ENCODE assay signal across 17 cellular contexts in genomic region chr4:107699466-107700206, GRCh38. TPM values are rescaled to one million over a fixed set of nuclear protein-coding genes. Genes with fewer than 3 reads are reported as not detected.
DNase-seq lines count a peak whose midpoint lies in the region; ATAC-seq, FAIRE-seq and TF ChIP-seq lines count a peak whose summit lies in the region.
"Had no signal": no experiment of that assay in that cellular context is flagged by ENCODE, and none has a peak within 500 bp of the region (broad histone marks: within the 10 kb centered on the region; RNA-seq: fewer than 3 reads in every experiment).

No MANE protein-coding gene starts in this region.

- peaks cover 51% of the 10 kb centered on the region for H3K36me3 Mint-ChIP-seq in HFFc6 (ENCODE audit: low read depth)
- peaks cover 27% of the 10 kb centered on the region for H3K36me3 Mint-ChIP-seq in astrocyte (ENCODE audit: low read depth, unreplicated experiment)

- H3K4me2 ChIP-seq in astrocyte (ENCODE audit: low read length) (peak overlapping the region; percentile 70), endothelial cell of umbilical vein (ENCODE audit: insufficient read depth, low read length) (peak overlapping the region; percentile 36)
- H3K4me2 ChIP-seq: BLaER1 had no signal

- TF ChIP-seq POLR2A in endothelial cell of umbilical vein (IDR thresholded peaks at IDR 0.05; ENCODE audit: low read depth, low read length) = no peak

- H3K27ac ChIP-seq in astrocyte (ENCODE audit: low read depth, low read length) = peak overlapping the region; percentile 57
- peak overlapping the region; percentile 60 for H3K27ac ChIP-seq in endothelial cell of umbilical vein (ENCODE audit: insufficient read depth, low read depth, low read length)
- H3K27ac ChIP-seq in small intestine (ENCODE audit: low read depth in 1 of 2, low read length in 1 of 2) = no peak overlapping the region
- H3K27ac ChIP-seq: BLaER1 had no signal

- 73 to 93% (median 80%) methylated on average over 2 of the region's 2 CpGs for WGBS in small intestine, 3 donors

- H3K9me3 ChIP-seq in astrocyte (ENCODE audit: insufficient read depth, low read depth, low read length) = no peaks in the 10 kb centered on the region
- H3K9me3 ChIP-seq in endothelial cell of umbilical vein (replicated peaks; ENCODE audit: control insufficient read depth, insufficient read depth, low read length) = no peaks in the 10 kb centered on the region
- H3K9me3 ChIP-seq in small intestine (ENCODE audit: control insufficient read depth, low read depth) = no peaks in the 10 kb centered on the region
- peaks cover 4% of the 10 kb centered on the region for H3K9me3 ChIP-seq in mucosa of descending colon

- ATAC-seq in mucosa of descending colon = no peak
- ATAC-seq: Panc1, Right ventricle myocardium inferior had no signal

- H3K27ac Mint-ChIP-seq in HFFc6 (peak overlapping the region; percentile 46; the same call in 1 of the 2 replicates), astrocyte (ENCODE audit: unreplicated experiment) (peak overlapping the region; percentile 3)

- intact Hi-C loops in endothelial cell of umbilical vein (cut with micrococcal nuclease) (loop anchor here (1.0 kb wide), 2 partner anchors 11 to 21 kb away; partner anchors contain the start of gene PAPSS1), mucosa of descending colon (cut with DNase I, micrococcal nuclease) (no loop called here)

- peaks cover 54% of the 10 kb centered on the region for H3K79me2 ChIP-seq in astrocyte (ENCODE audit: insufficient read depth, low read length)
- peaks cover 11% of the 10 kb centered on the region for H3K79me2 ChIP-seq in endothelial cell of umbilical vein (ENCODE audit: control insufficient read depth, insufficient read depth, low read length)

- dilution Hi-C loops in endothelial cell of umbilical vein (cut with MboI; ENCODE audit: extremely low pct_ligation_motif_present, low sequenced_read_pairs) = no loop called here

- no TSS peak for BruUV-seq in endothelial cell of umbilical vein (replicated peaks; lab: Mats Ljungman, UMichigan)

- peak overlapping the region; percentile 28; the same call in 1 of the 2 replicates for H3K4me3 Mint-ChIP-seq in HFFc6
- H3K4me3 Mint-ChIP-seq in astrocyte (ENCODE audit: unreplicated experiment) = no peak overlapping the region
- H3K4me3 Mint-ChIP-seq: CD8-positive, alpha-beta memory T cell; IgD-negative memory B cell had no signal

- TF ChIP-seq CTCF in HFFc6 (IDR thresholded peaks at IDR 0.05) (no peak), astrocyte (IDR thresholded peaks at IDR 0.05; ENCODE audit: insufficient read depth, low read depth, low read length) (no peak), endothelial cell of umbilical vein (IDR thresholded peaks at IDR 0.05; ENCODE audit: extremely low read depth in 1 of 2, insufficient read depth in 1 of 2, low read depth in 1 of 2, low read length in 2 of 2) (no peak), mucosa of descending colon (IDR thresholded peaks at IDR 0.05) (no peak)

- H3K27me3 ChIP-seq in astrocyte (ENCODE audit: insufficient read depth, low read length) = no peaks in the 10 kb centered on the region
- H3K27me3 ChIP-seq in endothelial cell of umbilical vein (ENCODE audit: control insufficient read depth in 2 of 2, insufficient read depth in 2 of 2, low read length in 2 of 2) = no peaks in the 10 kb centered on the region
- H3K27me3 ChIP-seq in small intestine (ENCODE audit: control insufficient read depth in 2 of 2, insufficient read depth in 2 of 2, low read length in 2 of 2) = no peaks in the 10 kb centered on the region
- H3K27me3 ChIP-seq: BLaER1 had no signal

- H3K9ac ChIP-seq in astrocyte (ENCODE audit: low read length) (peak overlapping the region; percentile 43), endothelial cell of umbilical vein (replicated peaks; ENCODE audit: extremely low read depth, insufficient read depth, low read length) (peak overlapping the region; percentile 50)
- H3K9ac ChIP-seq: BLaER1 had no signal

- in situ Hi-C loops in KBM-7 (cut with MboI; ENCODE audit: low pct_unique_long_range_greater_than_20kb, low sequenced_read_pairs) = no loop called here

- H3K4me1 ChIP-seq in astrocyte (ENCODE audit: insufficient read depth, low read length) = peaks cover 8% of the 10 kb centered on the region
- peaks cover 28% of the 10 kb centered on the region for H3K4me1 ChIP-seq in endothelial cell of umbilical vein (ENCODE audit: control insufficient read depth, extremely low read depth, insufficient read depth, low read length)
- no peaks in the 10 kb centered on the region for H3K4me1 ChIP-seq in small intestine (ENCODE audit: control insufficient read depth in 2 of 2, insufficient read depth in 1 of 2, low read depth in 1 of 2, low read length in 1 of 2)
- H3K4me1 ChIP-seq in mucosa of descending colon (ENCODE audit: low read depth) = no peaks in the 10 kb centered on the region
- H3K4me1 ChIP-seq: BLaER1 had no signal

- POLR2A ChIA-PET in endothelial cell of umbilical vein (lab: Charles Lee) = no interaction called here

- H3K9me1 ChIP-seq in endothelial cell of umbilical vein (replicated peaks; ENCODE audit: control insufficient read depth, extremely low read depth, insufficient read depth, low read length) = no peaks in the 10 kb centered on the region

- H2AFZ ChIP-seq in astrocyte (ENCODE audit: low read depth, low read length) = no peak overlapping the region
- no peak overlapping the region for H2AFZ ChIP-seq in endothelial cell of umbilical vein (ENCODE audit: low read depth, low read length)

- FAIRE-seq in astrocyte (lab: Jason Lieb, UNC) (no peak), endothelial cell of umbilical vein (lab: Jason Lieb, UNC) (peak; percentile 86), small intestine (lab: Jason Lieb, UNC) (no peak)

- H4K20me1 ChIP-seq in astrocyte (ENCODE audit: insufficient read depth, low read length) (peaks cover 6% of the 10 kb centered on the region), endothelial cell of umbilical vein (replicated peaks; ENCODE audit: control insufficient read depth, extremely low read depth, insufficient read depth, low read length) (no peaks in the 10 kb centered on the region)

- CTCF ChIA-PET in endothelial cell of umbilical vein (lab: Charles Lee) = interaction anchor here (0.7 to 1.6 kb wide), 5 partner anchors 9 to 37 kb away, joined by 3 to 8 read pairs (median 4); partner anchors contain the start of gene PAPSS1

- H3K36me3 ChIP-seq in astrocyte (ENCODE audit: insufficient read depth, low read length) (peaks cover 3% of the 10 kb centered on the region), endothelial cell of umbilical vein (ENCODE audit: control insufficient read depth in 2 of 2, extremely low read depth in 1 of 2, insufficient read depth in 2 of 2, low read length in 2 of 2) (no peaks in the 10 kb centered on the region), small intestine (ENCODE audit: control insufficient read depth in 2 of 2, insufficient read depth in 2 of 2, low read length in 2 of 2) (peaks cover 0 to 4% of the 10 kb centered on the region in 2 donors), mucosa of descending colon (ENCODE audit: low read depth) (no peaks in the 10 kb centered on the region)

- H3K27me3 Mint-ChIP-seq in HFFc6 (ENCODE audit: insufficient read depth) (no peaks in the 10 kb centered on the region; the same call in 1 of the 2 replicates), astrocyte (ENCODE audit: low read depth, unreplicated experiment) (no peaks in the 10 kb centered on the region)
- H3K27me3 Mint-ChIP-seq: CD8-positive, alpha-beta memory T cell; IgD-negative memory B cell had no signal

- no peak overlapping the region for H3K4me3 ChIP-seq in astrocyte (ENCODE audit: insufficient read depth, low read depth, low read length)
- H3K4me3 ChIP-seq in endothelial cell of umbilical vein (replicated peaks in 1 of 3; ENCODE audit: insufficient read depth in 1 of 3, low read depth in 1 of 3, low read length in 3 of 3) = no peak overlapping the region
- H3K4me3 ChIP-seq in small intestine (ENCODE audit: low read depth in 1 of 2, low read length in 2 of 2) = no peak overlapping the region
- no peak overlapping the region for H3K4me3 ChIP-seq in mucosa of descending colon
- H3K4me3 ChIP-seq: BLaER1 had no signal

- DNase-seq in HFFc6 (no peak), astrocyte (ENCODE audit: low read depth) (peak; percentile 38), endothelial cell of umbilical vein (ENCODE audit: low read depth, low spot score) (peak; percentile 76), small intestine (peak; percentile 3), DMS53 treated with DMSO at 0.1 percent for 48 hours (lab: John Stamatoyannopoulos, UW; ENCODE audit: unreplicated experiment) (no peak), KBM-7 (no peak), mucosa of descending colon (no peak)
- DNase-seq: CD8-positive, alpha-beta memory T cell; DMS 273 treated with DMSO at 0.1 percent for 48 hours; NCI-H1092 treated with DMSO at 0.1 percent for 48 hours; NCI-H187; NCI-H446 treated with DMSO at 0.1 percent for 48 hours; NCI-H774 had no signal

- H3K9me3 Mint-ChIP-seq in HFFc6 (peaks cover 9% of the 10 kb centered on the region), astrocyte (ENCODE audit: unreplicated experiment) (peaks cover 8% of the 10 kb centered on the region)

- H3K4me1 Mint-ChIP-seq in HFFc6 (ENCODE audit: low read depth) = peaks cover 32% of the 10 kb centered on the region
- H3K4me1 Mint-ChIP-seq in astrocyte (ENCODE audit: low read depth, unreplicated experiment) = peaks cover 21% of the 10 kb centered on the region

TF ChIP-seq in endothelial cell of umbilical vein, 7 proteins besides CTCF, POLR2A, EP300 and RAD21 (continues in another document):
- TF ChIP-seq EZH2 (IDR thresholded peaks at IDR 0.05; ENCODE audit: borderline replicate concordance, low read depth, low read length, severe bottlenecking) (no peak), POLR2AphosphoS5 (IDR thresholded peaks at IDR 0.05; ENCODE audit: insufficient read depth, low read depth, low read length) (no peak), GATA2 (IDR thresholded peaks at IDR 0.05; ENCODE audit: insufficient read depth, insufficient read length, low read depth, low read length) (peak; percentile 49), MYC (IDR thresholded peaks at IDR 0.05; ENCODE audit: low read depth, low read length) (no peak), FOS (IDR thresholded peaks at IDR 0.05; ENCODE audit: borderline replicate concordance, insufficient read depth, low read length) (peak; percentile 59)

RNA-seq across cellular contexts. Expression of gene PAPSS1, which starts 20.4 kb away (rescaled TPM):
- 10 to 100 TPM; 55.5 to 64.7 (median 62.9) TPM for total RNA-seq in HFFc6 (2021; fragmentation: NEBNext Ultra II Directional; extraction: Animal tissue kit (Norgen Biotek cat#: 25700))
- 100 and 102 TPM in 2 replicates for total RNA-seq in astrocyte
- 69.6 and 72.0 TPM in 2 replicates for total RNA-seq in endothelial cell of umbilical vein
- 65.4 and 77.2 TPM in 2 replicates for polyA plus RNA-seq in endothelial cell of umbilical vein
- polyA plus RNA-seq in endothelial cell of umbilical vein (2011; cell fraction: cytosol; rRNA removed) = 72.1 and 74.3 TPM in 2 replicates
- 69.3 and 83.3 TPM in 2 replicates for polyA plus RNA-seq in endothelial cell of umbilical vein (2011; cell fraction: nucleus; rRNA removed)
- polyA plus RNA-seq in endothelial cell of umbilical vein (2012) = 63.6 and 76.1 TPM in 2 replicates
- polyA minus RNA-seq in endothelial cell of umbilical vein = 100 and 101 TPM in 2 replicates
- polyA minus RNA-seq in endothelial cell of umbilical vein (2011; cell fraction: cytosol; rRNA and poly(A)+ RNA removed) = 13.7 TPM
- 46.2 and 54.0 TPM in 2 replicates for polyA minus RNA-seq in endothelial cell of umbilical vein (2011; cell fraction: nucleus; rRNA and poly(A)+ RNA removed)
- 10 to 100 TPM; 15.4 to 25.9 (median 17.7) TPM for polyA plus RNA-seq in small intestine
- total RNA-seq in mucosa of descending colon = 10 to 100 TPM; 20.3 to 26.8 (median 20.7) TPM

Comparison
In these comparisons a context has a peak if more than half of its experiments do, and no peak if none do; other contexts are left out.
1. DNase-seq: peak in astrocyte (single experiment), endothelial cell of umbilical vein (single experiment) and small intestine (single experiment); none in HFFc6 (single experiment), DMS53 treated with DMSO at 0.1 percent for 48 hours (single experiment), KBM-7 (single experiment) and mucosa of descending colon (0 of 3).
2. H3K27ac ChIP-seq: peak in astrocyte (single experiment) and endothelial cell of umbilical vein (single experiment); none in small intestine (0 of 2).